In genomic region chr2:118523761-118524160, GRCh38 we compare ENCODE assay signal across 26 cellular contexts.
"Had no signal": no experiment of that assay in that cellular context is flagged by ENCODE, and none has a peak within 500 bp of the region (broad histone marks: within the 10 kb centered on the region; RNA-seq: fewer than 3 reads in every experiment).

No MANE protein-coding gene starts in this region.

- H3K4me1 Mint-ChIP-seq: natural killer cell; nephron; stimulated activated effector memory CD8-positive, alpha-beta T cell treated with anti-CD3 and anti-CD28 coated beads, Interleukin-12 subunit alpha, Interleukin-12 subunit beta, amount 100 ng/mL, for 72 hours; stimulated activated naive B cell treated with anti-CD40 and anti-IgM and Interleukin-4, amounts not matched to agents 10 μg/mL and 1 μg/mL and 100 μg/mL, for 72 hours had no signal

- ATAC-seq: natural killer cell; pancreas; right cardiac atrium; right lobe of liver; stimulated activated effector memory CD8-positive, alpha-beta T cell treated with anti-CD3 and anti-CD28 coated beads, Interleukin-12 subunit alpha, Interleukin-12 subunit beta, amount 100 ng/mL, for 72 hours; stimulated activated naive B cell treated with anti-CD40 and anti-IgM and Interleukin-4, amounts not matched to agents 10 μg/mL and 1 μg/mL and 100 μg/mL, for 72 hours had no signal

- H3K4me3 Mint-ChIP-seq: natural killer cell; nephron; stimulated activated effector memory CD8-positive, alpha-beta T cell treated with anti-CD3 and anti-CD28 coated beads, Interleukin-12 subunit alpha, Interleukin-12 subunit beta, amount 100 ng/mL, for 72 hours; stimulated activated naive B cell treated with anti-CD40 and anti-IgM and Interleukin-4, amounts not matched to agents 10 μg/mL and 1 μg/mL and 100 μg/mL, for 72 hours; stimulated activated naive CD8-positive, alpha-beta T cell treated with anti-CD3 and anti-CD28 coated beads, Interleukin-15, Interleukin-2, amounts not matched to agents 100 ng/mL and 50 ng/mL, for 24 hours had no signal

- H3K27ac Mint-ChIP-seq: natural killer cell; nephron; stimulated activated effector memory CD8-positive, alpha-beta T cell treated with anti-CD3 and anti-CD28 coated beads, Interleukin-12 subunit alpha, Interleukin-12 subunit beta, amount 100 ng/mL, for 72 hours; stimulated activated naive B cell treated with anti-CD40 and anti-IgM and Interleukin-4, amounts not matched to agents 10 μg/mL and 1 μg/mL and 100 μg/mL, for 72 hours; stimulated activated naive CD8-positive, alpha-beta T cell treated with anti-CD3 and anti-CD28 coated beads, Interleukin-15, Interleukin-2, amounts not matched to agents 100 ng/mL and 50 ng/mL, for 24 hours had no signal

- H3K36me3 Mint-ChIP-seq: natural killer cell; stimulated activated effector memory CD8-positive, alpha-beta T cell treated with anti-CD3 and anti-CD28 coated beads, Interleukin-12 subunit alpha, Interleukin-12 subunit beta, amount 100 ng/mL, for 72 hours; stimulated activated naive B cell treated with anti-CD40 and anti-IgM and Interleukin-4, amounts not matched to agents 10 μg/mL and 1 μg/mL and 100 μg/mL, for 72 hours had no signal

- H3K4me1 ChIP-seq: pancreas, prostate gland, right lobe of liver, sigmoid colon, stomach, thyroid gland, tibial nerve, upper lobe of left lung, vagina had no signal

- H3K27me3 ChIP-seq: neutrophil, pancreas, right lobe of liver, sigmoid colon, thyroid gland, tibial nerve, upper lobe of left lung, vagina had no signal

- H3K4me3 ChIP-seq: pancreas, prostate gland, right lobe of liver, sigmoid colon, stomach, thoracic aorta, thyroid gland, tibial nerve, upper lobe of left lung, vagina had no signal

- H3K36me3 ChIP-seq: neutrophil, pancreas, prostate gland, right lobe of liver, sigmoid colon, stomach, thoracic aorta, thyroid gland, tibial nerve, upper lobe of left lung, vagina had no signal

- H3K9me3 ChIP-seq: neutrophil, pancreas, prostate gland, thyroid gland, vagina had no signal

- H3K27me3 Mint-ChIP-seq: stimulated activated naive CD8-positive, alpha-beta T cell treated with anti-CD3 and anti-CD28 coated beads, Interleukin-15, Interleukin-2, amounts not matched to agents 100 ng/mL and 50 ng/mL, for 24 hours had no signal

- DNase-seq: natural killer cell; nucleus accumbens; pancreas; retina; right cardiac atrium; right lobe of liver; sigmoid colon; small intestine; stimulated activated CD4-positive, alpha-beta T cell treated with anti-CD3 and anti-CD28 coated beads, Interleukin-15, amount 100 ng/mL, for 24 hours; stimulated activated CD4-positive, alpha-beta T cell treated with anti-CD3 and anti-CD28 coated beads, Interleukin-2, amount 100 ng/mL, for 24 hours; stimulated activated CD4-positive, alpha-beta T cell treated with anti-CD3 and anti-CD28 coated beads, Interleukin-2, amount 100 ng/mL, for 48 hours; stimulated activated CD4-positive, alpha-beta T cell treated with anti-CD3 and anti-CD28 coated beads, Interleukin-4, amount 100 ng/mL, for 24 hours; stimulated activated naive B cell treated with anti-CD40 and anti-IgM and Interleukin-4, amounts not matched to agents 10 μg/mL and 1 μg/mL and 100 μg/mL, for 72 hours; stimulated activated naive CD4-positive, alpha-beta T cell treated with Interleukin-2 at 50 U/mL for 16 hours; stomach; thyroid gland; trophoblast cell; upper lobe of left lung had no signal
